Comparison of ENCODE assay signal across 11 cellular contexts in genomic region chr15:90986790-90987507, GRCh38. TPM values are rescaled to one million over a fixed set of nuclear protein-coding genes. Genes with fewer than 3 reads are reported as not detected.
A peak's percentile ranks its signal among the peaks of the same experiment; 100 is the strongest.
DNase-seq lines count a peak whose midpoint lies in the region; ATAC-seq and TF ChIP-seq lines count a peak whose summit lies in the region.
"Had no signal": no experiment of that assay in that cellular context is flagged by ENCODE, and none has a peak within 500 bp of the region (broad histone marks: within the 10 kb centered on the region; RNA-seq: fewer than 3 reads in every experiment).

No MANE protein-coding gene starts in this region.

- H3K4me2 ChIP-seq in BLaER1 treated with 17β-estradiol and CSF1 and Interleukin-3, amounts not matched to agents 10 nM and 100 nM = peak overlapping the region; percentile 54 to 84 (median 71)

- intact Hi-C loops in heart right ventricle (cut with DNase I) = no loop called here

- no peaks in the 10 kb centered on the region for H3K27me3 ChIP-seq in BLaER1 treated with 17β-estradiol and CSF1 and Interleukin-3, amounts not matched to agents 10 nM and 100 nM
- no peaks in the 10 kb centered on the region for H3K27me3 ChIP-seq in heart right ventricle

- no peaks in the 10 kb centered on the region for H3K27me3 Mint-ChIP-seq in WTC11 (ENCODE audit: low read depth)
- H3K27me3 Mint-ChIP-seq: CD8-positive, alpha-beta memory T cell had no signal

- POLR2A ChIA-PET in WTC11 (lab: Charles Lee) = no interaction called here

- H4K20me1 ChIP-seq in BLaER1 treated with 17β-estradiol and CSF1 and Interleukin-3, amounts not matched to agents 10 nM and 100 nM = peaks cover 0 to 61% (median 24%) of the 10 kb centered on the region in 11 experiments; a peak in 15 of 22 replicates

- ATAC-seq in HG02973 (IDR thresholded peaks at IDR 0.05; ENCODE audit: unreplicated experiment) (peak; percentile 48), WTC11 (no peak), HG02981 (IDR thresholded peaks at IDR 0.05; ENCODE audit: unreplicated experiment) (no peak), heart right ventricle (no peak)

- peaks cover 25% of the 10 kb centered on the region for H3K36me3 Mint-ChIP-seq in WTC11

- peaks cover 50 to 79% (median 58%) of the 10 kb centered on the region in 10 experiments for H3K4me1 ChIP-seq in BLaER1 treated with 17β-estradiol and CSF1 and Interleukin-3, amounts not matched to agents 10 nM and 100 nM
- H3K4me1 ChIP-seq in heart right ventricle = peaks cover 0 to 15% (median 0%) of the 10 kb centered on the region in 9 donors

- no peak overlapping the region; a peak in 1 of 22 replicates for H3K27ac ChIP-seq in BLaER1 treated with 17β-estradiol and CSF1 and Interleukin-3, amounts not matched to agents 10 nM and 100 nM
- no peak overlapping the region for H3K27ac ChIP-seq in heart right ventricle

- H3K9me3 ChIP-seq in BLaER1 treated with 17β-estradiol and CSF1 and Interleukin-3, amounts not matched to agents 10 nM and 100 nM (replicated peaks in 1 of 11) = no peaks in the 10 kb centered on the region
- H3K9me3 ChIP-seq in heart right ventricle = no peaks in the 10 kb centered on the region

- H3K4me3 ChIP-seq in BLaER1 treated with 17β-estradiol and CSF1 and Interleukin-3, amounts not matched to agents 10 nM and 100 nM = peak overlapping the region in 1 of 10 experiments; percentile 8; a peak in 1 of 20 replicates
- no peak overlapping the region for H3K4me3 ChIP-seq in heart right ventricle

- H3K27ac Mint-ChIP-seq in WTC11 = peak overlapping the region; percentile 72; the same call in 1 of the 2 replicates

- DNase-seq in GM19238 (ENCODE audit: insufficient read length, low spot score) (peak; percentile 24), WTC11 (ENCODE audit: low spot score) (no peak), GM10266 (ENCODE audit: extremely low spot score) (no peak), nucleus accumbens (lab: John Stamatoyannopoulos, UW) (no peak), heart right ventricle (no peak)
- DNase-seq: CD8-positive, alpha-beta memory T cell; cortex of kidney; NCI-H2081 had no signal

- TF ChIP-seq CTCF in WTC11 (IDR thresholded peaks at IDR 0.05) (no peak), GM10266 (IDR thresholded peaks at IDR 0.05; ENCODE audit: control insufficient read depth, insufficient read depth, low read depth, missing control alignments) (no peak), heart right ventricle (IDR thresholded peaks at IDR 0.05) (no peak)

- no peak overlapping the region for H3K4me3 Mint-ChIP-seq in WTC11

- H3K9ac ChIP-seq in BLaER1 treated with 17β-estradiol and CSF1 and Interleukin-3, amounts not matched to agents 10 nM and 100 nM = peak overlapping the region in 6 of 11 experiments; percentile 8 to 29 (median 26); a peak in 2 of 22 replicates

- H3K9me3 Mint-ChIP-seq in WTC11 = no peaks in the 10 kb centered on the region
- H3K9me3 Mint-ChIP-seq: CD8-positive, alpha-beta memory T cell had no signal

- H3K4me1 Mint-ChIP-seq in WTC11 = peaks cover 21% of the 10 kb centered on the region

- CTCF ChIA-PET in WTC11 (lab: Charles Lee) = interaction anchor here (0.7 to 4.7 kb wide), 3 partner anchors 9 to 46 kb away, joined by 3 to 26 read pairs (median 20); no protein-coding TSS in a partner anchor

- peaks cover 0 to 43% (median 30%) of the 10 kb centered on the region in 11 experiments; a peak in 18 of 22 replicates for H3K36me3 ChIP-seq in BLaER1 treated with 17β-estradiol and CSF1 and Interleukin-3, amounts not matched to agents 10 nM and 100 nM
- peaks cover 0 to 18% (median 0%) of the 10 kb centered on the region in 9 donors for H3K36me3 ChIP-seq in heart right ventricle

- WGBS in heart right ventricle, 2 donors = 89 to 91% methylated on average over 11 of the region's 11 CpGs

TF ChIP-seq in WTC11, 78 proteins besides CTCF, POLR2A, EP300 and RAD21 (continues in another document):
- TF ChIP-seq PRDM15 (CRISPR knock-in tag; IDR thresholded peaks at IDR 0.05) = no peak
- no peak for TF ChIP-seq AFF4 (CRISPR knock-in tag; IDR thresholded peaks at IDR 0.05; ENCODE audit: borderline replicate concordance)

RNA-seq across cellular contexts. Expression of gene PRC1, which starts 7.4 kb away (rescaled TPM):
- total RNA-seq in WTC11 (2021) = 114 to 130 TPM (median 121 TPM) in 3 replicates
- total RNA-seq in heart right ventricle = 10 to 100 TPM in 1 of 10 donors, 1 to 10 TPM in 9; 2.1 to 16.2 (median 4.4) TPM
- polyA plus RNA-seq in heart right ventricle = 1 to 10 TPM; 4.6 to 4.8 TPM

RNA-seq across cellular contexts. Expression of gene RCCD1, which starts 32.3 kb away (rescaled TPM):
- total RNA-seq in WTC11 (2021) (26.1 to 31.9 TPM (median 27.8 TPM) in 3 replicates), heart right ventricle (10 to 100 TPM in 1 of 10 donors, 1 to 10 TPM in 9; 5.5 to 11.8 (median 7.6) TPM)
- 1 to 10 TPM; 6.0 to 8.3 TPM for polyA plus RNA-seq in heart right ventricle

RNA-seq across cellular contexts. Expression of gene VPS33B, which starts 35.4 kb away (rescaled TPM):
- 18.1 to 21.1 TPM (median 20.7 TPM) in 3 replicates for total RNA-seq in WTC11 (2021)
- 10 to 100 TPM in 1 of 10 donors, 1 to 10 TPM in 9; 3.7 to 10.4 (median 5.5) TPM for total RNA-seq in heart right ventricle
- polyA plus RNA-seq in heart right ventricle = 1 to 10 TPM; 7.2 to 8.8 TPM

RNA-seq across cellular contexts. Expression of gene UNC45A, which starts 51.9 kb away (rescaled TPM):
- total RNA-seq in WTC11 (2021) (92.1 to 102 TPM (median 101 TPM) in 3 replicates), heart right ventricle (10 to 100 TPM; 19.2 to 28.0 (median 24.7) TPM)
- 10 to 100 TPM; 26.0 to 26.4 TPM for polyA plus RNA-seq in heart right ventricle

RNA-seq across cellular contexts. Expression of gene HDDC3, which starts 54.6 kb away (rescaled TPM):
- total RNA-seq in WTC11 (2021) (16.4 to 23.6 TPM (median 21.7 TPM) in 3 replicates), heart right ventricle (10 to 100 TPM; 10.7 to 18.2 (median 14.6) TPM)
- polyA plus RNA-seq in heart right ventricle = 10 to 100 TPM; 15.3 to 18.0 TPM
